25 cellular contexts compared by ENCODE assay signal in genomic region chr9:4774209-4774608, GRCh38. TPM values are rescaled to one million over a fixed set of nuclear protein-coding genes. Genes with fewer than 3 reads are reported as not detected.
DNase-seq lines count a peak whose midpoint lies in the region; ATAC-seq, FAIRE-seq and TF ChIP-seq lines count a peak whose summit lies in the region.
"Had no signal": no experiment of that assay in that cellular context is flagged by ENCODE, and none has a peak within 500 bp of the region (broad histone marks: within the 10 kb centered on the region; RNA-seq: fewer than 3 reads in every experiment).

No MANE protein-coding gene starts in this region.

- no peaks in the 10 kb centered on the region for H3K27me3 Mint-ChIP-seq in MCF 10A (ENCODE audit: insufficient read depth, unreplicated experiment)
- no peaks in the 10 kb centered on the region for H3K27me3 Mint-ChIP-seq in endodermal cell (ENCODE audit: insufficient read depth)
- no peaks in the 10 kb centered on the region for H3K27me3 Mint-ChIP-seq in activated naive CD8-positive, alpha-beta T cell treated with anti-CD3 and anti-CD28 coated beads, Interleukin-2, amount 50 U/mL, for 24 hours

- dilution Hi-C loops in mammary epithelial cell (cut with HindIII; ENCODE audit: low sequenced_read_pairs) = no loop called here

- CTCF ChIA-PET in MCF 10A (lab: Yijun Ruan, JAX) (interaction anchor here (0.6 to 1.8 kb wide), 4 partner anchors 11 to 447 kb away, joined by 3 to 8 read pairs (median 4); no protein-coding TSS in a partner anchor), mammary epithelial cell (lab: Charles Lee; ENCODE audit: low non-redundant PET) (no interaction called here)

- 100% methylated on average over 1 of the region's 1 CpG for WGBS in mammary epithelial cell (ENCODE audit: low coverage, missing lambda C conversion rate)
- 81% methylated on average over 1 of the region's 1 CpG; no CpG with 5 or more reads in 1 of the 2 experiments for WGBS in endodermal cell (ENCODE audit: insufficient coverage in 1 of 2, insufficient read length in 1 of 2), 2 experiments
- 45% methylated on average over 1 of the region's 1 CpG for WGBS in right cardiac atrium
- 38 to 41% methylated on average over 1 of the region's 1 CpG for WGBS in aorta, 2 donors

- in situ Hi-C loops in mammary epithelial cell (cut with MboI; ENCODE audit: low sequenced_read_pairs in 2 of 2) = loop anchor here (25.0 kb wide), 3 partner anchors 388 to 813 kb away; partner anchors contain the start of gene PLGRKT (in 1 of the 2)

- H3K27me3 ChIP-seq in mammary epithelial cell (ENCODE audit: insufficient read depth, low read length) (no peaks in the 10 kb centered on the region), endodermal cell (ENCODE audit: control insufficient read depth, insufficient read depth, low read length, poor library complexity, severe bottlenecking) (no peaks in the 10 kb centered on the region), right cardiac atrium (ENCODE audit: control insufficient read depth, insufficient read depth) (no peaks in the 10 kb centered on the region), aorta (ENCODE audit: control insufficient read depth in 1 of 2, insufficient read depth in 2 of 2, low read length in 1 of 2) (no peaks in the 10 kb centered on the region)
- H3K27me3 ChIP-seq: upper lobe of right lung had no signal

- H3K36me3 Mint-ChIP-seq in MCF 10A (ENCODE audit: insufficient read depth, unreplicated experiment) (no peaks in the 10 kb centered on the region), endodermal cell (ENCODE audit: low read depth) (no peaks in the 10 kb centered on the region)
- H3K36me3 Mint-ChIP-seq in activated naive CD8-positive, alpha-beta T cell treated with anti-CD3 and anti-CD28 coated beads, Interleukin-2, amount 50 U/mL, for 24 hours (ENCODE audit: low read depth) = no peaks in the 10 kb centered on the region
- H3K36me3 Mint-ChIP-seq: CD8-positive, alpha-beta T cell; immature natural killer cell; memory B cell; WTC11 had no signal

- no peak overlapping the region for H3K4me3 ChIP-seq in mammary epithelial cell (replicated peaks in 1 of 3; ENCODE audit: insufficient read depth in 1 of 3, low read depth in 2 of 3, low read length in 3 of 3)
- H3K4me3 ChIP-seq in endodermal cell (ENCODE audit: low read length) = no peak overlapping the region
- H3K4me3 ChIP-seq in right cardiac atrium (ENCODE audit: low read length) = no peak overlapping the region
- H3K4me3 ChIP-seq in aorta (ENCODE audit: low read length in 2 of 2) = no peak overlapping the region
- H3K4me3 ChIP-seq: upper lobe of right lung had no signal

- H3K27ac Mint-ChIP-seq in MCF 10A (ENCODE audit: low read depth, unreplicated experiment) = no peak overlapping the region
- H3K27ac Mint-ChIP-seq in endodermal cell = no peak overlapping the region
- H3K27ac Mint-ChIP-seq in activated naive CD8-positive, alpha-beta T cell treated with anti-CD3 and anti-CD28 coated beads, Interleukin-2, amount 50 U/mL, for 24 hours = no peak overlapping the region
- H3K27ac Mint-ChIP-seq: activated T-helper 1 cell treated with anti-CD3 and anti-CD28 coated beads, Interleukin-12 subunit alpha, Interleukin-12 subunit beta, Interleukin-2, Interleukin-4 antibody, amounts not matched to agents 30 ng/mL and 10 ng/mL and 1 ng/mL, durations not matched to agents 14 hours and 24 hours and 36 hours; CD8-positive, alpha-beta T cell; immature natural killer cell; memory B cell; nephron; T-helper 17 cell; WTC11 had no signal

- H3K9ac ChIP-seq in mammary epithelial cell (ENCODE audit: insufficient read depth, low read length) (no peak overlapping the region), endodermal cell (ENCODE audit: extremely low read depth, low read length, poor library complexity, severe bottlenecking) (no peak overlapping the region)

- H3K9me3 ChIP-seq in mammary epithelial cell (replicated peaks; ENCODE audit: insufficient read depth, low read length) (no peaks in the 10 kb centered on the region), endodermal cell (ENCODE audit: control insufficient read depth, low read length) (no peaks in the 10 kb centered on the region), right cardiac atrium (ENCODE audit: control insufficient read depth, low read length) (no peaks in the 10 kb centered on the region), aorta (ENCODE audit: control insufficient read depth, low read length) (no peaks in the 10 kb centered on the region)
- H3K9me3 ChIP-seq: upper lobe of right lung had no signal

- H2AFZ ChIP-seq in mammary epithelial cell (ENCODE audit: low read depth, low read length) = no peak overlapping the region

- H3K36me3 ChIP-seq in mammary epithelial cell (ENCODE audit: insufficient read depth, low read length) = no peaks in the 10 kb centered on the region
- no peaks in the 10 kb centered on the region for H3K36me3 ChIP-seq in endodermal cell (ENCODE audit: control insufficient read depth, insufficient read depth, low read length)
- H3K36me3 ChIP-seq in aorta (ENCODE audit: control insufficient read depth in 1 of 2, insufficient read depth in 2 of 2, low read length in 1 of 2) = no peaks in the 10 kb centered on the region
- H3K36me3 ChIP-seq: upper lobe of right lung had no signal

- POLR2A ChIA-PET in MCF 10A (lab: Yijun Ruan, JAX) = interaction anchor here (0.9 to 1.0 kb wide), 2 partner anchors 9 to 65 kb away, joined by 3 read pairs; no protein-coding TSS in a partner anchor

- H4K20me1 ChIP-seq in mammary epithelial cell (ENCODE audit: insufficient read depth, low read length) = no peaks in the 10 kb centered on the region

- H3K4me1 ChIP-seq in mammary epithelial cell (ENCODE audit: insufficient read depth, low read length) (peaks cover under 1% of the 10 kb centered on the region), endodermal cell (ENCODE audit: control insufficient read depth, insufficient read depth, low read length) (no peaks in the 10 kb centered on the region), right cardiac atrium (ENCODE audit: control insufficient read depth, insufficient read depth, low read length) (no peaks in the 10 kb centered on the region), aorta (ENCODE audit: control insufficient read depth in 1 of 2, insufficient read depth in 2 of 2, low read length in 2 of 2) (no peaks in the 10 kb centered on the region)
- H3K4me1 ChIP-seq: upper lobe of right lung had no signal

- BruUV-seq in MCF 10A (replicated peaks; lab: Mats Ljungman, UMichigan) (no TSS peak), mammary epithelial cell (replicated peaks; lab: Mats Ljungman, UMichigan) (no TSS peak)

- intact Hi-C loops in MCF 10A (cut with micrococcal nuclease) (no loop called here), mammary epithelial cell (cut with micrococcal nuclease) (no loop called here), right cardiac atrium (cut with DNase I) (no loop called here), aorta (cut with DNase I) (no loop called here)

- no peaks in the 10 kb centered on the region for H3K4me1 Mint-ChIP-seq in MCF 10A (ENCODE audit: insufficient read depth, unreplicated experiment)
- no peaks in the 10 kb centered on the region for H3K4me1 Mint-ChIP-seq in endodermal cell
- H3K4me1 Mint-ChIP-seq in activated naive CD8-positive, alpha-beta T cell treated with anti-CD3 and anti-CD28 coated beads, Interleukin-2, amount 50 U/mL, for 24 hours = peaks cover 3% of the 10 kb centered on the region
- H3K4me1 Mint-ChIP-seq: immature natural killer cell, memory B cell, nephron, T-helper 17 cell, WTC11 had no signal

- H3K4me2 ChIP-seq in mammary epithelial cell (ENCODE audit: insufficient read depth, low read depth, low read length) = no peak overlapping the region

- H3K27ac ChIP-seq in mammary epithelial cell (ENCODE audit: insufficient read depth, low read depth, low read length) (no peak overlapping the region), endodermal cell (ENCODE audit: low read depth, low read length) (no peak overlapping the region), right cardiac atrium (ENCODE audit: low read length) (no peak overlapping the region), aorta (ENCODE audit: low read depth in 1 of 2, low read length in 2 of 2) (no peak overlapping the region)
- H3K27ac ChIP-seq: upper lobe of right lung had no signal

- DNase-seq in MCF 10A (ENCODE audit: unreplicated experiment) = peak; percentile 45
- DNase-seq in mammary epithelial cell = no peak
- peak; percentile 24 for DNase-seq in endodermal cell
- DNase-seq in right cardiac atrium = peak in 2 of 3 donors; percentile 30 to 56
- DNase-seq in aorta = no peak
- DNase-seq in activated naive CD8-positive, alpha-beta T cell treated with anti-CD3 and anti-CD28 coated beads, Interleukin-2, amount 50 U/mL, for 24 hours = no peak
- DNase-seq in GM19239 (ENCODE audit: insufficient read length, low spot score) = no peak
- DNase-seq: CD8-positive, alpha-beta T cell; DMS79 treated with DMSO at 0.1 percent for 48 hours; immature natural killer cell; MM.1S; NCI-H2029; NCI-H524; SIG-M5; stimulated activated CD4-positive, alpha-beta T cell treated with anti-CD3 and anti-CD28 coated beads, Interleukin-15, amount 100 ng/mL, for 24 hours; stimulated activated naive CD4-positive, alpha-beta T cell treated with Interleukin-2 at 50 U/mL for 16 hours; T-helper 17 cell; upper lobe of right lung had no signal

- ATAC-seq in right cardiac atrium (peak; percentile 80 to 84), aorta (ENCODE audit: low FRiP score) (peak; percentile 76), GM19023 (IDR thresholded peaks at IDR 0.05; ENCODE audit: unreplicated experiment) (no peak)
- no peak for ATAC-seq in activated naive CD8-positive, alpha-beta T cell treated with anti-CD3 and anti-CD28 coated beads, Interleukin-2, amount 50 U/mL, for 24 hours
- ATAC-seq: CD8-positive, alpha-beta T cell; T-helper 17 cell; upper lobe of right lung; WTC11 had no signal

- no peaks in the 10 kb centered on the region for H3K79me2 ChIP-seq in mammary epithelial cell (ENCODE audit: insufficient read depth, low read length)

- H3K4me3 Mint-ChIP-seq in MCF 10A (ENCODE audit: unreplicated experiment) (no peak overlapping the region), endodermal cell (no peak overlapping the region)
- no peak overlapping the region for H3K4me3 Mint-ChIP-seq in activated naive CD8-positive, alpha-beta T cell treated with anti-CD3 and anti-CD28 coated beads, Interleukin-2, amount 50 U/mL, for 24 hours
- H3K4me3 Mint-ChIP-seq: activated T-helper 1 cell treated with anti-CD3 and anti-CD28 coated beads, Interleukin-12 subunit alpha, Interleukin-12 subunit beta, Interleukin-2, Interleukin-4 antibody, amounts not matched to agents 30 ng/mL and 10 ng/mL and 1 ng/mL, durations not matched to agents 14 hours and 24 hours and 36 hours; CD8-positive, alpha-beta T cell; immature natural killer cell; memory B cell; nephron; T-helper 17 cell; WTC11 had no signal

- TF ChIP-seq CTCF in MCF 10A (IDR thresholded peaks at IDR 0.05; ENCODE audit: unreplicated experiment) = no peak
- TF ChIP-seq CTCF in mammary epithelial cell (conservative IDR thresholded peaks at IDR 0.05 in 1 of 2, IDR thresholded peaks at IDR 0.05 in 1 of 2; ENCODE audit: extremely low read depth in 1 of 2, insufficient read depth in 1 of 2, low read depth in 1 of 2, low read length in 2 of 2) = no peak
- no peak for TF ChIP-seq CTCF in endodermal cell (conservative IDR thresholded peaks at IDR 0.05)

- no peaks in the 10 kb centered on the region for H3K9me3 Mint-ChIP-seq in MCF 10A (ENCODE audit: unreplicated experiment)
- H3K9me3 Mint-ChIP-seq in endodermal cell = peaks cover 1% of the 10 kb centered on the region
- H3K9me3 Mint-ChIP-seq in activated naive CD8-positive, alpha-beta T cell treated with anti-CD3 and anti-CD28 coated beads, Interleukin-2, amount 50 U/mL, for 24 hours = no peaks in the 10 kb centered on the region
- H3K9me3 Mint-ChIP-seq: activated T-helper 1 cell treated with anti-CD3 and anti-CD28 coated beads, Interleukin-12 subunit alpha, Interleukin-12 subunit beta, Interleukin-2, Interleukin-4 antibody, amounts not matched to agents 30 ng/mL and 10 ng/mL and 1 ng/mL, durations not matched to agents 14 hours and 24 hours and 36 hours; CD8-positive, alpha-beta T cell; immature natural killer cell; memory B cell; nephron had no signal

- no peak for FAIRE-seq in GM19239 (lab: Jason Lieb, UNC)
- FAIRE-seq: A204.1, endometrium had no signal

RNA-seq across cellular contexts. Expression of gene RCL1, which starts 18.5 kb away (rescaled TPM):
- total RNA-seq in MCF 10A (2022) (20.2 and 27.8 TPM in 2 replicates), mammary epithelial cell (10 to 100 TPM; 20.7 to 24.2 TPM), endodermal cell (10 to 100 TPM; 13.2 to 18.6 TPM), right cardiac atrium (1 to 10 TPM; 6.1 to 8.1 (median 6.6) TPM), aorta (10 to 100 TPM; 32.3 to 41.9 TPM)
- polyA plus RNA-seq in mammary epithelial cell (14.4 TPM), right cardiac atrium (4.8 TPM), aorta (10 to 100 TPM; 10.8 to 21.3 TPM)
- polyA minus RNA-seq in mammary epithelial cell = 55.9 TPM
- 13.7 TPM for polyA plus RNA-seq in endodermal cell (2013, experiment 1 of 2)
- 13.8 TPM for polyA plus RNA-seq in endodermal cell (2013, experiment 2 of 2)

RNA-seq across cellular contexts. Expression of gene AK3, which starts 33.2 kb away (rescaled TPM):
- total RNA-seq in MCF 10A (2022) (61.0 and 64.1 TPM in 2 replicates), mammary epithelial cell (10 to 100 TPM; 36.5 to 73.3 TPM), endodermal cell (10 to 100 TPM; 51.5 to 59.8 TPM), right cardiac atrium (100 to 1,000 TPM; 111 to 153 (median 125) TPM), aorta (10 to 100 TPM; 39.4 to 51.4 TPM)
- polyA plus RNA-seq in mammary epithelial cell (23.3 TPM), right cardiac atrium (91.3 TPM), aorta (10 to 100 TPM; 52.1 to 56.1 TPM)
- polyA minus RNA-seq in mammary epithelial cell = 18.5 TPM
- 65.6 TPM for polyA plus RNA-seq in endodermal cell (2013, experiment 1 of 2)
- 59.0 TPM for polyA plus RNA-seq in endodermal cell (2013, experiment 2 of 2)

Comparison
In these comparisons a context has a peak if more than half of its experiments do, and no peak if none do; other contexts are left out.
1. DNase-seq: peak in MCF 10A (single experiment), endodermal cell (single experiment) and right cardiac atrium (2 of 3); none in mammary epithelial cell (single experiment), aorta (0 of 2), activated naive CD8-positive, alpha-beta T cell treated with anti-CD3 and anti-CD28 coated beads, Interleukin-2, amount 50 U/mL, for 24 hours (single experiment) and GM19239 (single experiment).
2. ATAC-seq: peak in right cardiac atrium (2 of 2) and aorta (single experiment); none in GM19023 (single experiment) and activated naive CD8-positive, alpha-beta T cell treated with anti-CD3 and anti-CD28 coated beads, Interleukin-2, amount 50 U/mL, for 24 hours (single experiment).